In the genomic region with DNA sequence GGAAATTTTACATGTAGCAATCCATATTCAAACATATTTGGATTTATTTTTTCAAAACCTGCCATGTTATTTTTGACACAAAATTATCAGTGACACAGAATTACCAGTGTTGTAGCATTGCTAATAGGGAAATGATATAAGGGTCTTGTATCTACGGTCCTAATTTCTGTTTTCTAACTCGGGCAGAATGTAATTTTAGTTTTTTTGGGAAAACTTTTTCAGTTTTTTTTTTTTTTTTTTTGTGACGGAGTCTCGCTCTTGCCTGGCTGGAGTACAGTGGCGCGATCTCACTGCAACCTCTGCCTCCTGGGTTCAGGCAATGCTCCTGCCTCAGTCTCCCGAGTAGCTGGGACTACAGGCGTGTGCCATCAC, we compare ENCODE assay signal across 14 cellular contexts. TPM values are rescaled to one million over a fixed set of nuclear protein-coding genes. Genes with fewer than 3 reads are reported as not detected.
DNase-seq lines count a peak whose midpoint lies in the region; ATAC-seq and TF ChIP-seq lines count a peak whose summit lies in the region.
"Had no signal": no experiment of that assay in that cellular context is flagged by ENCODE, and none has a peak within 500 bp of the region (broad histone marks: within the 10 kb centered on the region; RNA-seq: fewer than 3 reads in every experiment).

No MANE protein-coding gene starts in this region.

- DNase-seq in A673 (ENCODE audit: low spot score) (no peak), OCI-LY7 (ENCODE audit: low spot score) (no peak), fibroblast of villous mesenchyme (ENCODE audit: low read depth) (no peak), WERI-Rb-1 (no peak), uterus (no peak), NOMO-1 (lab: John Stamatoyannopoulos, UW; ENCODE audit: unreplicated experiment in 2 of 2) (no peak)
- DNase-seq: anterior cingulate cortex; C1 segment of cervical spinal cord; foreskin melanocyte; NCI-H1417 treated with DMSO at 0.1 percent for 48 hours; NCI-H526 treated with DMSO at 0.1 percent for 48 hours; stimulated activated CD8-positive, alpha-beta memory T cell treated with anti-CD3 and anti-CD28 coated beads, Interleukin-4, amount 100 ng/mL, for 48 hours had no signal

- H3K9me2 ChIP-seq in DOHH2 (replicated peaks; ENCODE audit: control insufficient read depth, low read length) (no peaks in the 10 kb centered on the region), OCI-LY7 (ENCODE audit: insufficient read depth, low read length) (no peaks in the 10 kb centered on the region)

- H3K27me3 ChIP-seq in A673 (replicated peaks; ENCODE audit: insufficient read depth, low read depth, low read length, poor library complexity): no peaks in the 10 kb centered on the region
- H3K27me3 ChIP-seq in DOHH2 (ENCODE audit: control insufficient read depth, low read length): no peaks in the 10 kb centered on the region
- no peaks in the 10 kb centered on the region for H3K27me3 ChIP-seq in WERI-Rb-1 (ENCODE audit: insufficient read depth, low read depth, severe bottlenecking)
- no peaks in the 10 kb centered on the region for H3K27me3 ChIP-seq in uterus

- peak overlapping the region; percentile 3 for H3K4me3 ChIP-seq in A673 (ENCODE audit: low read depth, low read length, poor library complexity, severe bottlenecking)
- H3K4me3 ChIP-seq in DOHH2 (ENCODE audit: low read length): peak overlapping the region; percentile 84
- peak overlapping the region; percentile 95 for H3K4me3 ChIP-seq in OCI-LY7 (ENCODE audit: low read depth, low read length, poor library complexity, severe bottlenecking)
- peak overlapping the region; percentile 26 for H3K4me3 ChIP-seq in fibroblast of villous mesenchyme (ENCODE audit: low read depth, low read length)
- no peak overlapping the region for H3K4me3 ChIP-seq in WERI-Rb-1 (ENCODE audit: low read depth, low read length)
- H3K4me3 ChIP-seq in uterus: no peak overlapping the region

- H2AFZ ChIP-seq in OCI-LY7 (ENCODE audit: low read length): no peak overlapping the region

- no peaks in the 10 kb centered on the region for H3K9me3 ChIP-seq in A673 (ENCODE audit: low read depth, low read length, poor library complexity, severe bottlenecking)
- no peaks in the 10 kb centered on the region for H3K9me3 ChIP-seq in DOHH2 (ENCODE audit: control insufficient read depth, insufficient read depth, low read length)
- H3K9me3 ChIP-seq in OCI-LY7 (ENCODE audit: low read length): no peaks in the 10 kb centered on the region
- H3K9me3 ChIP-seq in WERI-Rb-1 (ENCODE audit: severe bottlenecking): no peaks in the 10 kb centered on the region
- no peaks in the 10 kb centered on the region for H3K9me3 ChIP-seq in uterus

- POLR2A ChIA-PET in A673 (lab: Charles Lee; ENCODE audit: low non-redundant PET): no interaction called here
- POLR2A ChIA-PET in OCI-LY7 (lab: Charles Lee): interaction anchor here (3.7 kb wide), 1 partner anchor 22 kb away, joined by 34 read pairs; no protein-coding TSS in a partner anchor

- CTCF ChIA-PET in A673 (lab: Charles Lee): no interaction called here
- CTCF ChIA-PET in OCI-LY7 (lab: Charles Lee; ENCODE audit: unreplicated experiment): no interaction called here

- intact Hi-C loops in A673 (cut with micrococcal nuclease; ENCODE audit: unreplicated experiment): no loop called here
- intact Hi-C loops in OCI-LY7 (cut with micrococcal nuclease; ENCODE audit: unreplicated experiment): no loop called here
- intact Hi-C loops in uterus (cut with DNase I; ENCODE audit: low total_unique reads): no loop called here

- BruUV-seq in A673 (replicated peaks; lab: Mats Ljungman, UMichigan) (TSS peak; percentile 2), OCI-LY7 (replicated peaks; lab: Mats Ljungman, UMichigan) (no TSS peak)

- peaks cover 11% of the 10 kb centered on the region; the same call in 1 of the 2 replicates for H3F3A ChIP-seq in DOHH2 (ENCODE audit: control insufficient read depth, insufficient read depth)

- no peak for ATAC-seq in GM21737 (IDR thresholded peaks at IDR 0.05; ENCODE audit: unreplicated experiment)

- H4K20me1 ChIP-seq in DOHH2 (ENCODE audit: control insufficient read depth, insufficient read depth, low read depth, low read length) (peaks cover 37% of the 10 kb centered on the region; the same call in 1 of the 2 replicates), OCI-LY7 (ENCODE audit: insufficient read depth, low read length) (peaks cover 21% of the 10 kb centered on the region)

- peaks cover 97% of the 10 kb centered on the region for H3K79me2 ChIP-seq in DOHH2 (ENCODE audit: control insufficient read depth, low read length)
- peaks cover 73% of the 10 kb centered on the region for H3K79me2 ChIP-seq in OCI-LY7 (ENCODE audit: insufficient read depth, low read depth, low read length)

- no peak for TF ChIP-seq POLR2A in uterus (IDR thresholded peaks at IDR 0.05)

- H3K36me3 ChIP-seq in A673 (ENCODE audit: insufficient read depth, low read length, poor library complexity, severe bottlenecking) (peaks cover 34% of the 10 kb centered on the region), DOHH2 (ENCODE audit: control insufficient read depth, low read length) (peaks cover 82% of the 10 kb centered on the region), OCI-LY7 (ENCODE audit: insufficient read depth, low read length) (peaks cover 69% of the 10 kb centered on the region), WERI-Rb-1 (peaks cover 51% of the 10 kb centered on the region), uterus (no peaks in the 10 kb centered on the region)

- TF ChIP-seq CTCF in A673 (conservative IDR thresholded peaks at IDR 0.05; ENCODE audit: low read depth, low read length) (no peak), DOHH2 (IDR thresholded peaks at IDR 0.05; ENCODE audit: low read depth, low read length, poor library complexity, severe bottlenecking) (no peak), OCI-LY7 (conservative IDR thresholded peaks at IDR 0.05; ENCODE audit: low read length) (no peak), fibroblast of villous mesenchyme (IDR thresholded peaks at IDR 0.05; ENCODE audit: insufficient read depth, low read depth, low read length) (no peak), WERI-Rb-1 (IDR thresholded peaks at IDR 0.05; ENCODE audit: low read depth, low read length) (no peak), uterus (IDR thresholded peaks at IDR 0.05) (no peak)

- peak overlapping the region; percentile 94 for H3K4me2 ChIP-seq in DOHH2 (ENCODE audit: low read length)
- peak overlapping the region; percentile 78 for H3K4me2 ChIP-seq in OCI-LY7 (ENCODE audit: low read length)

- H3K4me1 ChIP-seq in A673 (ENCODE audit: insufficient read depth, low read length, poor library complexity, severe bottlenecking): peaks cover 20% of the 10 kb centered on the region
- H3K4me1 ChIP-seq in DOHH2 (ENCODE audit: control insufficient read depth, low read length): peaks cover 32% of the 10 kb centered on the region
- H3K4me1 ChIP-seq in OCI-LY7 (ENCODE audit: insufficient read depth, low read length, poor library complexity, severe bottlenecking): peaks cover 37% of the 10 kb centered on the region
- peaks cover 2 to 4% of the 10 kb centered on the region in 2 donors for H3K4me1 ChIP-seq in uterus

- no peak overlapping the region for H3K27ac ChIP-seq in A673 (ENCODE audit: low read depth, low read length, poor library complexity, severe bottlenecking)
- peak overlapping the region; percentile 38; the same call in 1 of the 2 replicates for H3K27ac ChIP-seq in DOHH2 (ENCODE audit: low read depth, low read length)
- no peak overlapping the region for H3K27ac ChIP-seq in OCI-LY7 (ENCODE audit: low read depth, low read length, poor library complexity, severe bottlenecking)
- H3K27ac ChIP-seq in WERI-Rb-1: no peak overlapping the region
- H3K27ac ChIP-seq in uterus: no peak overlapping the region

RNA-seq across cellular contexts. Expression of a gene that starts 2.6 kb away (rescaled TPM):
- total RNA-seq in A673 (2021) (527 and 567 TPM in 2 replicates), OCI-LY7 (2022) (450 and 489 TPM in 2 replicates), fibroblast of villous mesenchyme (194 and 249 TPM in 2 replicates), uterus (100 to 1,000 TPM; 111 to 354 (median 296) TPM)
- total RNA-seq in OCI-LY7 (2014; rRNA removed; shearing (Covaris generic)): 693 and 1,106 TPM in 2 replicates

RNA-seq across cellular contexts. Expression of a gene that starts 2.7 kb away (rescaled TPM):
- 78.9 and 79.1 TPM in 2 replicates for total RNA-seq in A673 (2021)
- total RNA-seq in OCI-LY7 (2014; rRNA removed; shearing (Covaris generic)): 24.1 and 36.8 TPM in 2 replicates
- 43.7 and 48.8 TPM in 2 replicates for total RNA-seq in OCI-LY7 (2022)
- total RNA-seq in fibroblast of villous mesenchyme: 106 and 123 TPM in 2 replicates
- 10 to 100 TPM; 26.8 to 87.2 (median 60.3) TPM for total RNA-seq in uterus

RNA-seq across cellular contexts. Expression of a gene that starts 34.5 kb away (rescaled TPM):
- 30.7 and 31.7 TPM in 2 replicates for total RNA-seq in A673 (2021)
- 13.2 and 26.6 TPM in 2 replicates for total RNA-seq in OCI-LY7 (2014; rRNA removed; shearing (Covaris generic))
- total RNA-seq in OCI-LY7 (2022): 29.8 and 33.5 TPM in 2 replicates
- 11.9 and 22.9 TPM in 2 replicates for total RNA-seq in fibroblast of villous mesenchyme
- total RNA-seq in uterus: 10 to 100 TPM in 3 of 4 donors, 1 to 10 TPM in 1; 1.0 to 42.4 (median 23.2) TPM

RNA-seq across cellular contexts. Expression of a gene that starts 58.6 kb away (rescaled TPM):
- total RNA-seq in A673 (2021) (49.0 and 50.7 TPM in 2 replicates), OCI-LY7 (2022) (78.5 and 84.6 TPM in 2 replicates), fibroblast of villous mesenchyme (2.6 and 3.0 TPM in 2 replicates), uterus (1 to 10 TPM in 2 of 4 donors, not detected in 2; 1.2 to 7.3 TPM)
- total RNA-seq in OCI-LY7 (2014; rRNA removed; shearing (Covaris generic)): 53.3 and 62.6 TPM in 2 replicates

Comparison
In these comparisons a context has a peak if more than half of its experiments do, and no peak if none do; other contexts are left out.
1. H3K4me3 ChIP-seq: peak in A673 (single experiment), DOHH2 (single experiment), OCI-LY7 (single experiment) and fibroblast of villous mesenchyme (single experiment); none in WERI-Rb-1 (single experiment) and uterus (0 of 2).